Comparison of ENCODE assay signal across 27 cellular contexts in genomic region chr10:124325658-124325965, GRCh38.
"Had no signal": no experiment of that assay in that cellular context is flagged by ENCODE, and none has a peak within 500 bp of the region (broad histone marks: within the 10 kb centered on the region; RNA-seq: fewer than 3 reads in every experiment).

No MANE protein-coding gene starts in this region.

- H3K9me3 ChIP-seq: SJSA1, SK-N-SH had no signal

- H3K4me1 ChIP-seq: SJSA1 had no signal

- H3K4me3 ChIP-seq: SJSA1 had no signal

- H3K36me3 ChIP-seq: SJSA1 had no signal

- H3K36me3 Mint-ChIP-seq: activated naive CD4-positive, alpha-beta T cell treated with anti-CD3 and anti-CD28 coated beads, Interleukin-2, amount 10 ng/mL, durations not matched to agents 7 days and 5 days; activated naive CD8-positive, alpha-beta T cell; brain had no signal

- DNase-seq: activated CD4-positive, alpha-beta T cell treated with anti-CD3 and anti-CD28 coated beads, Interleukin-2, amount 10 ng/mL, durations not matched to agents 24 days and 14 days; activated CD4-positive, alpha-beta T cell treated with anti-CD3 and anti-CD28 coated beads, Interleukin-2, amount 50 U/mL, for 4 hours; activated gamma-delta T cell treated with Interleukin-2 at 50 U/mL for 16 hours; activated naive CD4-positive, alpha-beta T cell treated with anti-CD3 and anti-CD28 coated beads, Interleukin-2, amount 10 ng/mL, durations not matched to agents 7 days and 5 days; activated naive CD8-positive, alpha-beta T cell treated with anti-CD3 and anti-CD28 coated beads, Interleukin-2, amount 50 U/mL, for 24 hours; activated T-cell treated with anti-CD3 and anti-CD28 coated beads for 4 hours; activated T-cell treated with anti-CD3 and anti-CD28 coated beads, Interleukin-2, amount 50 U/mL, for 4 hours; anterior cingulate cortex; caudate nucleus; NCI-H1048; NCI-H1105 treated with DMSO at 0.1 percent for 48 hours; NCI-H1436; NCI-H1694; NCI-H1930; NCI-H2081 treated with DMSO at 0.1 percent for 48 hours; NCI-H226; NCI-H446 treated with DMSO at 0.1 percent for 48 hours; NCI-H524; SHP77 treated with DMSO at 0.1 percent for 48 hours; SK-N-SH had no signal

- H3K4me1 Mint-ChIP-seq: activated naive CD4-positive, alpha-beta T cell treated with anti-CD3 and anti-CD28 coated beads, Interleukin-2, amount 10 ng/mL, durations not matched to agents 7 days and 5 days; activated naive CD8-positive, alpha-beta T cell treated with anti-CD3 and anti-CD28 coated beads, Interleukin-2, amount 50 U/mL, for 24 hours had no signal

- H3K9ac ChIP-seq: SK-N-SH had no signal

- H3K27me3 ChIP-seq: SJSA1 had no signal

- H3K9me3 Mint-ChIP-seq: activated CD4-positive, alpha-beta T cell treated with anti-CD3 and anti-CD28 coated beads, Interleukin-2, amount 10 ng/mL, durations not matched to agents 24 days and 14 days; activated naive CD4-positive, alpha-beta T cell treated with anti-CD3 and anti-CD28 coated beads, Interleukin-2, amount 10 ng/mL, durations not matched to agents 7 days and 5 days; activated naive CD8-positive, alpha-beta T cell treated with anti-CD3 and anti-CD28 coated beads, Interleukin-2, amount 50 U/mL, for 24 hours; activated T-cell treated with anti-CD3 and anti-CD28 coated beads, Interleukin-2, amount 50 U/mL, for 4 hours; activated T-helper 1 cell treated with anti-CD3 and anti-CD28 coated beads, Interleukin-12 subunit alpha, Interleukin-12 subunit beta, Interleukin-2, Interleukin-4 antibody, amounts not matched to agents 30 ng/mL and 10 ng/mL and 1 ng/mL, durations not matched to agents 14 hours and 24 hours and 36 hours; T-helper 1 cell treated with Interleukin-12 subunit alpha and Interleukin-12 subunit beta and Interleukin-4 antibody, amounts not matched to agents 30 μg/mL and 1 μg/mL, for 36 hours; T-helper 2 cell treated with Interferon-gamma antibody and Interleukin-4, amounts not matched to agents 5 μg/mL and 100 μg/mL, for 36 hours had no signal

- H3K27ac ChIP-seq: SJSA1 had no signal

- H3K9me2 ChIP-seq: SK-N-SH had no signal

- H3K27ac Mint-ChIP-seq: activated CD4-positive, alpha-beta T cell treated with anti-CD3 and anti-CD28 coated beads, Interleukin-2, amount 10 ng/mL, durations not matched to agents 24 days and 14 days; activated naive CD4-positive, alpha-beta T cell treated with anti-CD3 and anti-CD28 coated beads, Interleukin-2, amount 10 ng/mL, durations not matched to agents 7 days and 5 days; activated naive CD8-positive, alpha-beta T cell; activated naive CD8-positive, alpha-beta T cell treated with anti-CD3 and anti-CD28 coated beads, Interleukin-2, amount 50 U/mL, for 24 hours; activated T-helper 1 cell treated with anti-CD3 and anti-CD28 coated beads, Interleukin-12 subunit alpha, Interleukin-12 subunit beta, Interleukin-2, Interleukin-4 antibody, amounts not matched to agents 30 ng/mL and 10 ng/mL and 1 ng/mL, durations not matched to agents 14 hours and 24 hours and 36 hours; T-helper 1 cell treated with Interleukin-12 subunit alpha and Interleukin-12 subunit beta and Interleukin-4 antibody, amounts not matched to agents 30 μg/mL and 1 μg/mL, for 36 hours; T-helper 2 cell treated with Interferon-gamma antibody and Interleukin-4, amounts not matched to agents 5 μg/mL and 100 μg/mL, for 36 hours had no signal

- H3K4me3 Mint-ChIP-seq: activated CD4-positive, alpha-beta T cell treated with anti-CD3 and anti-CD28 coated beads, Interleukin-2, amount 10 ng/mL, durations not matched to agents 24 days and 14 days; activated naive CD4-positive, alpha-beta T cell treated with anti-CD3 and anti-CD28 coated beads, Interleukin-2, amount 10 ng/mL, durations not matched to agents 7 days and 5 days; activated naive CD8-positive, alpha-beta T cell; activated naive CD8-positive, alpha-beta T cell treated with anti-CD3 and anti-CD28 coated beads, Interleukin-2, amount 50 U/mL, for 24 hours; activated T-cell treated with anti-CD3 and anti-CD28 coated beads, Interleukin-2, amount 50 U/mL, for 4 hours; activated T-helper 1 cell treated with anti-CD3 and anti-CD28 coated beads, Interleukin-12 subunit alpha, Interleukin-12 subunit beta, Interleukin-2, Interleukin-4 antibody, amounts not matched to agents 30 ng/mL and 10 ng/mL and 1 ng/mL, durations not matched to agents 14 hours and 24 hours and 36 hours; brain; T-helper 1 cell treated with Interleukin-12 subunit alpha and Interleukin-12 subunit beta and Interleukin-4 antibody, amounts not matched to agents 30 μg/mL and 1 μg/mL, for 36 hours; T-helper 2 cell treated with Interferon-gamma antibody and Interleukin-4, amounts not matched to agents 5 μg/mL and 100 μg/mL, for 36 hours had no signal

- ATAC-seq: activated naive CD8-positive, alpha-beta T cell treated with anti-CD3 and anti-CD28 coated beads, Interleukin-2, amount 50 U/mL, for 24 hours; activated T-cell treated with anti-CD3 and anti-CD28 coated beads, Interleukin-2, amount 50 U/mL, for 4 hours; Panc1 had no signal

- H3K4me2 ChIP-seq: SK-N-SH had no signal
